ENCODE assay signal across 8 cellular contexts in the genomic region with DNA sequence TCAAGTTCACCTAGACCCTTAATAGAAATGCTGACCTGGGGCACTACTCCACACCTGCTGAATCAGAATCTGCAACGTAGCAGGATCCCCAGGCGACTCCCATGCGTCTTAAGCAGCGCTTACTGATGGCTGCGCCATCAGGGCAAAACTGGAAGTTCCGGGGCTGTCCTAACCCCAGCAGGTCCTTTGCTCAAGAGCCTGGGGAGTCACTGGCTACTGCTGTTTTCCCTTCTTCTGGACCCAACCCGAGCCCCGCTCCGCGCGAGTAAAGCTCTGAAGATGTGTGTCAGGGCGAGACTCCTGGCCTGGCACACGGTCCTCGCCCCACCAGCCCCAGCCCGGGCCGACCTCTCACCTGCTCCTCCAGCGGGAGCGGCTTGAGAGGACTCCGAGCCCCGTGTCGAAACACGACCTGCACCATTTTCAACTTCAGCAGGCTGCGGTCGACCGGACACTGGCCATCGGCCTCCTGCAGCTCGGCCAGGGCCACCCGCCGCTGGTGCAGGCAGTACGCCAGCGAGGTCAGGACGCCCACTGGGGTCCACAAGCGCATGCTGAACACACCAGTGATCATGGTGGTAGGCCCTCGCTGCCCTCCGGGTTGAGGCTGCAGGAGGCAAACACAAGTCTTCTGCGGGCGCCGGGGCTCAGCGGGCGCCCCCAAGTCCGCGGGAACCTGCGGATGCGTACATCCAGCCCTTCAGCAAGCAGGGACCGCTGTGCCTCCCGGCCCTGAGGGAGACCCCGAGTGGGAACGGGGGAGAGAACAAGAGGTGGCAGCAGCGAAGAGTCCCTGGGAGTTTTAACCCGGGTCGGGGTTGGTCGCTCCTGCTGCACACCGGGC. TPM values are rescaled to one million over a fixed set of nuclear protein-coding genes. Genes with fewer than 3 reads are reported as not detected.
DNase-seq lines count a peak whose midpoint lies in the region; ATAC-seq lines count a peak whose summit lies in the region.

No MANE protein-coding gene starts in this region.

- peak; percentile 48 for ATAC-seq in GM21360 (IDR thresholded peaks at IDR 0.05; ENCODE audit: unreplicated experiment)
- peak; percentile 63 to 66 for ATAC-seq in right cardiac atrium

- intact Hi-C loops in right cardiac atrium (cut with DNase I) = no loop called here

- in situ Hi-C loops in SK-MEL-5 (cut with HindIII; ENCODE audit: low pct_unique_long_range_greater_than_20kb, low sequenced_read_pairs) = no loop called here

- H3K4me3 ChIP-seq in right cardiac atrium (ENCODE audit: low read length) = peak overlapping the region; percentile 64

- no peaks in the 10 kb centered on the region for H3K9me3 ChIP-seq in right cardiac atrium (ENCODE audit: control insufficient read depth, low read length)

- under 1% methylated on average over 53 of the region's 53 CpGs for WGBS in right cardiac atrium

- H3K27me3 ChIP-seq in right cardiac atrium (ENCODE audit: control insufficient read depth, insufficient read depth) = no peaks in the 10 kb centered on the region

- no peaks in the 10 kb centered on the region for H3K4me1 ChIP-seq in right cardiac atrium (ENCODE audit: control insufficient read depth, insufficient read depth, low read length)

- H3K27ac ChIP-seq in right cardiac atrium (ENCODE audit: low read length) = peak overlapping the region; percentile 54

- DNase-seq in DMS114 treated with DMSO at 0.1 percent for 48 hours (lab: John Stamatoyannopoulos, UW; ENCODE audit: unreplicated experiment) (peak; percentile 26), HPDE6-E6E7 (ENCODE audit: extremely low spot score) (peak; percentile 59), SK-MEL-5 (ENCODE audit: low read depth, low spot score) (peak; percentile 55), amygdala (lab: John Stamatoyannopoulos, UW) (peak in 38 of 56 donors; percentile 11 to 69 (median 38)), right cardiac atrium (peak; percentile 47 to 77 (median 74)), putamen (ENCODE audit: low spot score) (peak; percentile 25), GOT3 (lab: John Stamatoyannopoulos, UW) (no peak)

RNA-seq across cellular contexts. Expression of gene ACP6, which starts 0.6 kb away (rescaled TPM):
- total RNA-seq in SK-MEL-5 (2014; rRNA removed; shearing (Covaris generic)) = 12.0 and 22.4 TPM in 2 replicates
- 12.7 and 19.4 TPM in 2 replicates for polyA plus RNA-seq in SK-MEL-5 (2015; cell fraction: cytosol; rRNA removed)
- 63.2 and 92.2 TPM in 2 replicates for polyA plus RNA-seq in SK-MEL-5 (2015; cell fraction: nucleus; rRNA removed)
- 10 to 100 TPM; 13.1 to 27.9 (median 17.4) TPM for total RNA-seq in right cardiac atrium
- 13.6 TPM for polyA plus RNA-seq in right cardiac atrium
